ENCODE assay signal across 10 cellular contexts in the genomic region with DNA sequence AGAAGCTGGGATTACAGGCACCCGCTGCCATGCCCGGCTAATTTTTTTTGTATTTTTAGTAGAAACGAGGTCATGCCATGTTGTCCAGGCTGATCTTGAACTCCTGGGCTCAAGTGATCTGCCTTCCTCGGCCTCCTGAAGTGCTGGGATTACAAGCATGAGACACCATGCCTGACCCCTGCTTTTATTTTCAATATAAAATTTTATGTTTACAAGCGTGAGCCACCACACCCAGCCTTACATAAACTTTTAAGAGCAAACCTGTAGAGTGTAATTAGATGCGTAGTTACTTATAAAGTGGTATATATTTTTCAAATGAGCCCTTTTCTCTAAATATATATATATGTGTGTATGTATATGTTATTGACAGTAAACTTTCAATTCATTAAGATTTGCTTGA. TPM values are rescaled to one million over a fixed set of nuclear protein-coding genes. Genes with fewer than 3 reads are reported as not detected.
"Had no signal": no experiment of that assay in that cellular context is flagged by ENCODE, and none has a peak within 500 bp of the region (broad histone marks: within the 10 kb centered on the region; RNA-seq: fewer than 3 reads in every experiment).

No MANE protein-coding gene starts in this region.

- ATAC-seq: HCT116, HepG2 had no signal

- H3K4me3 Mint-ChIP-seq: HFFc6, IgD-negative memory B cell had no signal

- H3K4me3 ChIP-seq: GM23248, HAP-1 had no signal

- H3K9me3 Mint-ChIP-seq: HFFc6, IgD-negative memory B cell had no signal

- H3K27ac ChIP-seq: GM23248, HL-60 had no signal

- FAIRE-seq: HepG2 had no signal

- H3K36me3 ChIP-seq: HAP-1 had no signal

- H3K27ac Mint-ChIP-seq: HFFc6, IgD-negative memory B cell had no signal

- DNase-seq: GM23248, GOT3, H7, HFFc6 had no signal

- H3K27me3 Mint-ChIP-seq: IgD-negative memory B cell had no signal

- H3K9me3 ChIP-seq: HAP-1 had no signal

RNA-seq across cellular contexts. Expression of a gene that starts 57.6 kb away (rescaled TPM):
- total RNA-seq: H4 had no signal
